In genomic region chr21:45129231-45129923, GRCh38 we compare ENCODE assay signal across 1 cellular context.
TF ChIP-seq lines count a peak whose summit lies in the region.

No MANE protein-coding gene starts in this region.

TF ChIP-seq in HepG2, 621 proteins besides CTCF, POLR2A, EP300 and RAD21 (continued from another document):
- no peak for TF ChIP-seq ARID5B (CRISPR knock-in tag; IDR thresholded peaks at IDR 0.05)
- TF ChIP-seq SIX4 (CRISPR knock-in tag; IDR thresholded peaks at IDR 0.05) = no peak
- no peak for TF ChIP-seq MIXL1 (CRISPR knock-in tag; IDR thresholded peaks at IDR 0.05)
- TF ChIP-seq, protein P1, sequence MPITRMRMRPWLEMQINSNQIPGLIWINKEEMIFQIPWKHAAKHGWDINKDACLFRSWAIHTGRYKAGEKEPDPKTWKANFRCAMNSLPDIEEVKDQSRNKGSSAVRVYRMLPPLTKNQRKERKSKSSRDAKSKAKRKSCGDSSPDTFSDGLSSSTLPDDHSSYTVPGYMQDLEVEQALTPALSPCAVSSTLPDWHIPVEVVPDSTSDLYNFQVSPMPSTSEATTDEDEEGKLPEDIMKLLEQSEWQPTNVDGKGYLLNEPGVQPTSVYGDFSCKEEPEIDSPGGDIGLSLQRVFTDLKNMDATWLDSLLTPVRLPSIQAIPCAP (CRISPR knock-in tag; IDR thresholded peaks at IDR 0.05; ENCODE audit: low read depth) = no peak
- TF ChIP-seq TMF1 (CRISPR knock-in tag; IDR thresholded peaks at IDR 0.05; ENCODE audit: low read depth) = no peak
- TF ChIP-seq TFDP2 (CRISPR knock-in tag; IDR thresholded peaks at IDR 0.05) = no peak
- no peak for TF ChIP-seq ZNF280B (CRISPR knock-in tag; IDR thresholded peaks at IDR 0.05; ENCODE audit: borderline replicate concordance)
- TF ChIP-seq ZBTB2 (CRISPR knock-in tag; IDR thresholded peaks at IDR 0.05; ENCODE audit: low read depth) = no peak
- TF ChIP-seq, protein P2, sequence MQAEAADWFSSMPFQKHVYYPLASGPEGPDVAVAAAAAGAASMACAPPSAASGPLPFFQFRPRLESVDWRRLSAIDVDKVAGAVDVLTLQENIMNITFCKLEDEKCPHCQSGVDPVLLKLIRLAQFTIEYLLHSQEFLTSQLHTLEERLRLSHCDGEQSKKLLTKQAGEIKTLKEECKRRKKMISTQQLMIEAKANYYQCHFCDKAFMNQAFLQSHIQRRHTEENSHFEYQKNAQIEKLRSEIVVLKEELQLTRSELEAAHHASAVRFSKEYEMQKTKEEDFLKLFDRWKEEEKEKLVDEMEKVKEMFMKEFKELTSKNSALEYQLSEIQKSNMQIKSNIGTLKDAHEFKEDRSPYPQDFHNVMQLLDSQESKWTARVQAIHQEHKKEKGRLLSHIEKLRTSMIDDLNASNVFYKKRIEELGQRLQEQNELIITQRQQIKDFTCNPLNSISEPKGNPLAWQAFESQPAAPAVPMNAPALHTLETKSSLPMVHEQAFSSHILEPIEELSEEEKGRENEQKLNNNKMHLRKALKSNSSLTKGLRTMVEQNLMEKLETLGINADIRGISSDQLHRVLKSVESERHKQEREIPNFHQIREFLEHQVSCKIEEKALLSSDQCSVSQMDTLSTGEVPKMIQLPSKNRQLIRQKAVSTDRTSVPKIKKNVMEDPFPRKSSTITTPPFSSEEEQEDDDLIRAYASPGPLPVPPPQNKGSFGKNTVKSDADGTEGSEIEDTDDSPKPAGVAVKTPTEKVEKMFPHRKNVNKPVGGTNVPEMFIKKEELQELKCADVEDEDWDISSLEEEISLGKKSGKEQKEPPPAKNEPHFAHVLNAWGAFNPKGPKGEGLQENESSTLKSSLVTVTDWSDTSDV (CRISPR knock-in tag; IDR thresholded peaks at IDR 0.05) = no peak
- TF ChIP-seq SMAD3 (CRISPR knock-in tag; IDR thresholded peaks at IDR 0.05) = no peak
- no peak for TF ChIP-seq HOXA3 (CRISPR knock-in tag; IDR thresholded peaks at IDR 0.05)
- TF ChIP-seq SMYD3 (CRISPR knock-in tag; IDR thresholded peaks at IDR 0.05) = no peak
- no peak for TF ChIP-seq KDM5B (CRISPR knock-in tag; IDR thresholded peaks at IDR 0.05; ENCODE audit: borderline replicate concordance)
- TF ChIP-seq GPBP1L1 (CRISPR knock-in tag; IDR thresholded peaks at IDR 0.05) = no peak
- TF ChIP-seq ZNF232 (CRISPR knock-in tag; IDR thresholded peaks at IDR 0.05; ENCODE audit: borderline replicate concordance) = no peak
- no peak for TF ChIP-seq HBP1 (CRISPR knock-in tag; IDR thresholded peaks at IDR 0.05; ENCODE audit: low read depth)
